18 cellular contexts compared by ENCODE assay signal in the genomic region with DNA sequence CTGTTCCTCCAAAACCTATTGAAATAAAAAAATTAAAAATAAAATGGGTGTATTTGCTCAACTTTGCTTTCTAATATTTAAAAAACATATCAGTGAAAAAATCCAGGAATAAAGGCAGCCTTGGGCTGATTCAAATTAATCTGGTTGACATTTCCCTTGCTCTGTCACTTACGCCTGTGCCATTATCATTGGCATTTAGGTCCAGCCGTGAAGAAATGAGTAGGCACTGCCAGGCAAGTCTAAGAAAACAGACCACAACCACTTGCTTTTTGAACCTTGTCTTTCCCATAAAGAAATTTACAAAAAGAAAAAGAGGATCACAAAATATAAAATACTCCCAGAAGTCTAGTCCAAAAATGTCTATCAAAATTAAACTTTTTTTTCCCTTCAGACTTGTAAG. TPM values are rescaled to one million over a fixed set of nuclear protein-coding genes. Genes with fewer than 3 reads are reported as not detected.
DNase-seq lines count a peak whose midpoint lies in the region; ATAC-seq, FAIRE-seq and TF ChIP-seq lines count a peak whose summit lies in the region.
"Had no signal": no experiment of that assay in that cellular context is flagged by ENCODE, and none has a peak within 500 bp of the region (broad histone marks: within the 10 kb centered on the region; RNA-seq: fewer than 3 reads in every experiment).

No MANE protein-coding gene starts in this region.

- no peak for TF ChIP-seq POLR2A in H54 (IDR thresholded peaks at IDR 0.05; ENCODE audit: low read depth, low read length)

- H3K27me3 ChIP-seq in CD4-positive, CD25-positive, alpha-beta regulatory T cell (ENCODE audit: control insufficient read depth, insufficient read depth, low read length): no peaks in the 10 kb centered on the region
- H3K27me3 ChIP-seq in pancreas: no peaks in the 10 kb centered on the region

- intact Hi-C loops in pancreas (cut with DNase I): no loop called here

- peaks cover 5% of the 10 kb centered on the region for H3K36me3 Mint-ChIP-seq in activated T-cell treated with anti-CD3 and anti-CD28 coated beads, Interleukin-2, amount 50 U/mL, for 24 hours (ENCODE audit: low read depth)
- peaks cover 5% of the 10 kb centered on the region for H3K36me3 Mint-ChIP-seq in CD4-positive, CD25-positive, alpha-beta regulatory T cell
- H3K36me3 Mint-ChIP-seq in T-helper 2 cell treated with Interferon-gamma antibody and Interleukin-4, amounts not matched to agents 5 μg/mL and 100 μg/mL, for 36 hours (ENCODE audit: low read depth): peaks cover 14% of the 10 kb centered on the region
- peaks cover 14% of the 10 kb centered on the region for H3K36me3 Mint-ChIP-seq in activated naive CD8-positive, alpha-beta T cell treated with anti-CD3 and anti-CD28 coated beads for 36 hours

- no peak for ATAC-seq in CD4-positive, CD25-positive, alpha-beta regulatory T cell (ENCODE audit: low read depth in 2 of 2)
- ATAC-seq in HG03108 (IDR thresholded peaks at IDR 0.05; ENCODE audit: unreplicated experiment) (no peak), pancreas (no peak)
- ATAC-seq: A549, K562, Right ventricle myocardium inferior had no signal

- FAIRE-seq in H54 (lab: Jason Lieb, UNC) (no peak), pancreas (lab: Jason Lieb, UNC) (no peak)
- FAIRE-seq: A549, K562 had no signal

- peaks cover 9% of the 10 kb centered on the region for H3K9me3 Mint-ChIP-seq in activated T-cell treated with anti-CD3 and anti-CD28 coated beads, Interleukin-2, amount 50 U/mL, for 24 hours
- no peaks in the 10 kb centered on the region for H3K9me3 Mint-ChIP-seq in CD4-positive, CD25-positive, alpha-beta regulatory T cell
- peaks cover 15% of the 10 kb centered on the region for H3K9me3 Mint-ChIP-seq in T-helper 2 cell treated with Interferon-gamma antibody and Interleukin-4, amounts not matched to agents 5 μg/mL and 100 μg/mL, for 36 hours
- peaks cover 10% of the 10 kb centered on the region for H3K9me3 Mint-ChIP-seq in activated naive CD8-positive, alpha-beta T cell treated with anti-CD3 and anti-CD28 coated beads for 36 hours
- H3K9me3 Mint-ChIP-seq: CD4-positive, alpha-beta T cell had no signal

- no peaks in the 10 kb centered on the region for H3K27me3 Mint-ChIP-seq in activated T-cell treated with anti-CD3 and anti-CD28 coated beads, Interleukin-2, amount 50 U/mL, for 24 hours
- H3K27me3 Mint-ChIP-seq in CD4-positive, CD25-positive, alpha-beta regulatory T cell: no peaks in the 10 kb centered on the region
- no peaks in the 10 kb centered on the region for H3K27me3 Mint-ChIP-seq in T-helper 2 cell treated with Interferon-gamma antibody and Interleukin-4, amounts not matched to agents 5 μg/mL and 100 μg/mL, for 36 hours (ENCODE audit: low read depth)
- H3K27me3 Mint-ChIP-seq in activated naive CD8-positive, alpha-beta T cell treated with anti-CD3 and anti-CD28 coated beads for 36 hours: no peaks in the 10 kb centered on the region
- H3K27me3 Mint-ChIP-seq: CD4-positive, alpha-beta T cell had no signal

- TF ChIP-seq CTCF in pancreas (IDR thresholded peaks at IDR 0.05): no peak

- H3K4me1 ChIP-seq in CD4-positive, CD25-positive, alpha-beta regulatory T cell (ENCODE audit: control insufficient read depth, insufficient read depth, low read length, poor library complexity, severe bottlenecking): peaks cover 38% of the 10 kb centered on the region
- H3K4me1 ChIP-seq in pancreas: no peaks in the 10 kb centered on the region
- H3K4me1 ChIP-seq: A549 had no signal

- H3K36me3 ChIP-seq in CD4-positive, CD25-positive, alpha-beta regulatory T cell (ENCODE audit: control insufficient read depth, insufficient read depth, low read length): no peaks in the 10 kb centered on the region
- no peaks in the 10 kb centered on the region for H3K36me3 ChIP-seq in pancreas

- peak overlapping the region; percentile 51 for H3K4me3 ChIP-seq in CD4-positive, CD25-positive, alpha-beta regulatory T cell (ENCODE audit: low read depth, low read length)
- no peak overlapping the region for H3K4me3 ChIP-seq in pancreas
- H3K4me3 ChIP-seq: A549, K562 had no signal

- H3K4me3 Mint-ChIP-seq in activated T-cell treated with anti-CD3 and anti-CD28 coated beads, Interleukin-2, amount 50 U/mL, for 24 hours: peak overlapping the region; percentile 42
- H3K4me3 Mint-ChIP-seq in CD4-positive, CD25-positive, alpha-beta regulatory T cell: peak overlapping the region in 2 of 4 donors; percentile 12 to 18
- H3K4me3 Mint-ChIP-seq in T-helper 2 cell treated with Interferon-gamma antibody and Interleukin-4, amounts not matched to agents 5 μg/mL and 100 μg/mL, for 36 hours: peak overlapping the region; percentile 78
- H3K4me3 Mint-ChIP-seq in activated naive CD8-positive, alpha-beta T cell treated with anti-CD3 and anti-CD28 coated beads for 36 hours: no peak overlapping the region
- H3K4me3 Mint-ChIP-seq: CD4-positive, alpha-beta T cell had no signal

- no peak for DNase-seq in activated T-cell treated with anti-CD3 and anti-CD28 coated beads, Interleukin-2, amount 50 U/mL, for 24 hours
- DNase-seq in activated T-cell treated with anti-CD3 and anti-CD28 coated beads, Interleukin-2, amount 50 U/mL, for 1 hour: no peak
- DNase-seq in CD4-positive, CD25-positive, alpha-beta regulatory T cell: no peak
- DNase-seq in T-helper 2 cell treated with Interferon-gamma antibody and Interleukin-4, amounts not matched to agents 5 μg/mL and 100 μg/mL, for 36 hours (ENCODE audit: low spot score): no peak
- DNase-seq in activated naive CD8-positive, alpha-beta T cell treated with anti-CD3 and anti-CD28 coated beads for 36 hours: no peak
- DNase-seq in H54 (ENCODE audit: insufficient read length, low spot score): no peak
- DNase-seq in pancreas: no peak
- DNase-seq: Calu3, GOT3, NCI-H1048, NCI-H146, NCI-H69 had no signal

- peaks cover 80% of the 10 kb centered on the region for H3K4me1 Mint-ChIP-seq in activated T-cell treated with anti-CD3 and anti-CD28 coated beads, Interleukin-2, amount 50 U/mL, for 24 hours (ENCODE audit: low read depth)
- peaks cover 25 to 64% (median 49%) of the 10 kb centered on the region in 4 donors for H3K4me1 Mint-ChIP-seq in CD4-positive, CD25-positive, alpha-beta regulatory T cell
- peaks cover 75% of the 10 kb centered on the region for H3K4me1 Mint-ChIP-seq in T-helper 2 cell treated with Interferon-gamma antibody and Interleukin-4, amounts not matched to agents 5 μg/mL and 100 μg/mL, for 36 hours (ENCODE audit: low read depth)
- H3K4me1 Mint-ChIP-seq in activated naive CD8-positive, alpha-beta T cell treated with anti-CD3 and anti-CD28 coated beads for 36 hours: peaks cover 74% of the 10 kb centered on the region

- WGBS in pancreas, 2 donors: 73 to 80% methylated on average over 2 of the region's 2 CpGs

- peak overlapping the region; percentile 99 for H3K27ac Mint-ChIP-seq in activated T-cell treated with anti-CD3 and anti-CD28 coated beads, Interleukin-2, amount 50 U/mL, for 24 hours
- peak overlapping the region; percentile 29 to 78 (median 31) for H3K27ac Mint-ChIP-seq in CD4-positive, CD25-positive, alpha-beta regulatory T cell
- H3K27ac Mint-ChIP-seq in T-helper 2 cell treated with Interferon-gamma antibody and Interleukin-4, amounts not matched to agents 5 μg/mL and 100 μg/mL, for 36 hours: peak overlapping the region; percentile 93
- H3K27ac Mint-ChIP-seq in activated naive CD8-positive, alpha-beta T cell treated with anti-CD3 and anti-CD28 coated beads for 36 hours: peak overlapping the region; percentile 91
- H3K27ac Mint-ChIP-seq: CD4-positive, alpha-beta T cell had no signal

- H3K9me3 ChIP-seq in CD4-positive, CD25-positive, alpha-beta regulatory T cell (ENCODE audit: control insufficient read depth in 2 of 2, low read length in 2 of 2): no peaks in the 10 kb centered on the region
- H3K9me3 ChIP-seq in pancreas: no peaks in the 10 kb centered on the region
- H3K9me3 ChIP-seq: A549 had no signal

- no peak overlapping the region for H3K27ac ChIP-seq in CD4-positive, CD25-positive, alpha-beta regulatory T cell (ENCODE audit: insufficient read depth, low read length, poor library complexity, severe bottlenecking)
- H3K27ac ChIP-seq in pancreas: no peak overlapping the region
- H3K27ac ChIP-seq: A549, HL-60 had no signal

RNA-seq across cellular contexts. Expression of gene HBS1L, which starts 59.2 kb away (rescaled TPM):
- 109 TPM for total RNA-seq in CD4-positive, CD25-positive, alpha-beta regulatory T cell
- 10 to 100 TPM; 49.4 to 66.8 (median 61.8) TPM for polyA plus RNA-seq in CD4-positive, CD25-positive, alpha-beta regulatory T cell
- 100 to 1,000 TPM; 147 to 151 TPM for total RNA-seq in activated naive CD8-positive, alpha-beta T cell treated with anti-CD3 and anti-CD28 coated beads for 36 hours
- 10 to 100 TPM; 36.0 to 41.5 (median 40.6) TPM for total RNA-seq in pancreas
- 10 to 100 TPM; 10.3 to 18.0 TPM for polyA plus RNA-seq in pancreas

Comparison
In these comparisons a context has a peak if more than half of its experiments do, and no peak if none do; other contexts are left out.
1. H3K27ac Mint-ChIP-seq: peak in every context shown above with its lines; median percentile 99 in activated T-cell treated with anti-CD3 and anti-CD28 coated beads, Interleukin-2, amount 50 U/mL, for 24 hours; 93 in T-helper 2 cell treated with Interferon-gamma antibody and Interleukin-4, amounts not matched to agents 5 μg/mL and 100 μg/mL, for 36 hours; 91 in activated naive CD8-positive, alpha-beta T cell treated with anti-CD3 and anti-CD28 coated beads for 36 hours; 31 in CD4-positive, CD25-positive, alpha-beta regulatory T cell.